In genomic region chr1:185648858-185649589, GRCh38 we compare ENCODE assay signal across 17 cellular contexts.
DNase-seq lines count a peak whose midpoint lies in the region; ATAC-seq, FAIRE-seq and TF ChIP-seq lines count a peak whose summit lies in the region.
"Had no signal": no experiment of that assay in that cellular context is flagged by ENCODE, and none has a peak within 500 bp of the region (broad histone marks: within the 10 kb centered on the region; RNA-seq: fewer than 3 reads in every experiment).

No MANE protein-coding gene starts in this region.

- no peaks in the 10 kb centered on the region for H3K36me3 ChIP-seq in HepG2 (replicated peaks in 1 of 2; ENCODE audit: control insufficient read depth in 1 of 2, insufficient read depth in 2 of 2, low read length in 2 of 2)
- H3K36me3 ChIP-seq in right lobe of liver: no peaks in the 10 kb centered on the region
- no peaks in the 10 kb centered on the region for H3K36me3 ChIP-seq in Panc1 (ENCODE audit: control insufficient read depth, insufficient read depth, low read length)
- H3K36me3 ChIP-seq in upper lobe of right lung: no peaks in the 10 kb centered on the region
- no peaks in the 10 kb centered on the region for H3K36me3 ChIP-seq in uterus
- H3K36me3 ChIP-seq: BLaER1 treated with 17β-estradiol and CSF1 and Interleukin-3, amounts not matched to agents 10 nM and 100 nM had no signal

- H2AFZ ChIP-seq in HepG2 (ENCODE audit: low read length): no peak overlapping the region

- H3K4me3 ChIP-seq in HepG2 (replicated peaks in 1 of 3; ENCODE audit: insufficient read depth in 1 of 3, low read depth in 2 of 3, low read length in 3 of 3) (no peak overlapping the region), right lobe of liver (no peak overlapping the region), Panc1 (ENCODE audit: low read depth in 2 of 2, low read length in 2 of 2) (no peak overlapping the region), upper lobe of right lung (no peak overlapping the region), uterus (no peak overlapping the region)
- H3K4me3 ChIP-seq: BLaER1 treated with 17β-estradiol and CSF1 and Interleukin-3, amounts not matched to agents 10 nM and 100 nM had no signal

- POLR2A ChIA-PET in HepG2 (lab: Yijun Ruan, JAX) (no interaction called here), Panc1 (lab: Charles Lee) (interaction anchor here (0.6 kb wide), 1 partner anchor 653 kb away, joined by 3 read pairs; no protein-coding TSS in a partner anchor)

- H3K4me1 ChIP-seq in HepG2 (ENCODE audit: insufficient read depth, low read length): peaks cover 53% of the 10 kb centered on the region
- peaks cover 0 to 19% (median 7%) of the 10 kb centered on the region in 4 donors for H3K4me1 ChIP-seq in right lobe of liver
- peaks cover 25% of the 10 kb centered on the region for H3K4me1 ChIP-seq in Panc1 (ENCODE audit: control insufficient read depth, insufficient read depth, low read length)
- peaks cover 15% of the 10 kb centered on the region for H3K4me1 ChIP-seq in upper lobe of right lung
- peaks cover 0 to 7% of the 10 kb centered on the region in 2 donors for H3K4me1 ChIP-seq in uterus
- H3K4me1 ChIP-seq: BLaER1 treated with 17β-estradiol and CSF1 and Interleukin-3, amounts not matched to agents 10 nM and 100 nM had no signal

- peaks cover 52% of the 10 kb centered on the region for H3K4me1 Mint-ChIP-seq in mesothelial cell of epicardium

- H3K9me3 ChIP-seq in HepG2 (ENCODE audit: low read length) (peaks cover 20% of the 10 kb centered on the region), right lobe of liver (no peaks in the 10 kb centered on the region), Panc1 (ENCODE audit: control insufficient read depth, insufficient read depth, low read depth, low read length) (peaks cover 5% of the 10 kb centered on the region; the same call in 1 of the 2 replicates), upper lobe of right lung (no peaks in the 10 kb centered on the region), uterus (no peaks in the 10 kb centered on the region)

- H3K9ac ChIP-seq in HepG2 (ENCODE audit: insufficient read depth, low read depth, low read length): no peak overlapping the region
- H3K9ac ChIP-seq: BLaER1 treated with 17β-estradiol and CSF1 and Interleukin-3, amounts not matched to agents 10 nM and 100 nM had no signal

- FAIRE-seq in HepG2 (lab: Jason Lieb, UNC): no peak
- FAIRE-seq: GM12892 had no signal

- H3K79me2 ChIP-seq in HepG2 (ENCODE audit: insufficient read depth, low read length): no peaks in the 10 kb centered on the region

- no TSS peak for BruUV-seq in HepG2 (replicated peaks; lab: Mats Ljungman, UMichigan)
- no TSS peak for BruUV-seq in Panc1 (replicated peaks; lab: Mats Ljungman, UMichigan)

- no peak for TF ChIP-seq POLR2A in HepG2 (IDR thresholded peaks at IDR 0.05; ENCODE audit: insufficient read depth in 1 of 2, low read depth in 2 of 2, low read length in 2 of 2)
- no peak for TF ChIP-seq POLR2A in right lobe of liver (IDR thresholded peaks at IDR 0.05)
- TF ChIP-seq POLR2A in uterus (IDR thresholded peaks at IDR 0.05): no peak

- DNase-seq in HepG2 (ENCODE audit: low spot score) (no peak), right lobe of liver (no peak), Panc1 (ENCODE audit: low read depth, low spot score) (no peak), mesothelial cell of epicardium (ENCODE audit: low spot score in 2 of 2, unreplicated experiment in 2 of 2) (no peak), upper lobe of right lung (peak; percentile 58), NCI-H1048 (lab: John Stamatoyannopoulos, UW) (no peak), uterus (no peak)
- no peak for DNase-seq in activated CD4-positive, CD25-positive, alpha-beta regulatory T cell treated with anti-CD3 and anti-CD28 coated beads, Interleukin-2, amount 50 U/mL, for 72 hours
- DNase-seq: ACHN; CD4-positive, alpha-beta memory T cell; DMS153; DMS79 treated with DMSO at 0.1 percent for 48 hours; EL; GDM1; HCEC 1CT had no signal

- H3K27me3 ChIP-seq in HepG2 (ENCODE audit: control insufficient read depth in 1 of 2, insufficient read depth in 2 of 2, low read length in 2 of 2) (no peaks in the 10 kb centered on the region), right lobe of liver (no peaks in the 10 kb centered on the region), Panc1 (ENCODE audit: control insufficient read depth, insufficient read depth, low read length) (no peaks in the 10 kb centered on the region), upper lobe of right lung (no peaks in the 10 kb centered on the region), uterus (no peaks in the 10 kb centered on the region)
- H3K27me3 ChIP-seq: BLaER1 treated with 17β-estradiol and CSF1 and Interleukin-3, amounts not matched to agents 10 nM and 100 nM had no signal

- H3K27ac Mint-ChIP-seq in mesothelial cell of epicardium: peak overlapping the region; percentile 35

- no peak overlapping the region for H3K4me2 ChIP-seq in HepG2 (ENCODE audit: low read depth, low read length)
- H3K4me2 ChIP-seq: BLaER1 treated with 17β-estradiol and CSF1 and Interleukin-3, amounts not matched to agents 10 nM and 100 nM had no signal

- CTCF ChIA-PET in HepG2 (lab: Yijun Ruan, JAX; ENCODE audit: low intra/inter-chr PET ratio, low total read pairs): no interaction called here
- CTCF ChIA-PET in Panc1 (lab: Charles Lee): no interaction called here

- in situ Hi-C loops in HepG2 (cut with HindIII; ENCODE audit: extremely low pct_ligation_motif_present, low pct_unique_long_range_greater_than_20kb) (no loop called here), Panc1 (cut with HindIII; ENCODE audit: low pct_unique_long_range_greater_than_20kb, low sequenced_read_pairs) (no loop called here)

- H3K4me3 Mint-ChIP-seq in mesothelial cell of epicardium: no peak overlapping the region

- H3K9me3 Mint-ChIP-seq in mesothelial cell of epicardium: peaks cover 12% of the 10 kb centered on the region

- H3K27ac ChIP-seq in HepG2 (ENCODE audit: extremely low read length, insufficient read depth, low read length) (no peak overlapping the region), right lobe of liver (no peak overlapping the region), Panc1 (ENCODE audit: low read length) (peak overlapping the region; percentile 79; the same call in 1 of the 2 replicates), upper lobe of right lung (no peak overlapping the region), uterus (no peak overlapping the region)
- H3K27ac ChIP-seq: BLaER1 treated with 17β-estradiol and CSF1 and Interleukin-3, amounts not matched to agents 10 nM and 100 nM had no signal

- ATAC-seq in HepG2 (no peak), right lobe of liver (no peak), Panc1 (no peak), upper lobe of right lung (no peak)

- TF ChIP-seq CTCF in HepG2 (CRISPR knock-in tag; IDR thresholded peaks at IDR 0.05) (no peak), right lobe of liver (IDR thresholded peaks at IDR 0.05) (no peak), Panc1 (IDR thresholded peaks at IDR 0.05) (no peak), mesothelial cell of epicardium (IDR thresholded peaks at IDR 0.05; ENCODE audit: unreplicated experiment) (no peak), upper lobe of right lung (IDR thresholded peaks at IDR 0.05) (no peak), uterus (IDR thresholded peaks at IDR 0.05) (no peak)

- H4K20me1 ChIP-seq in HepG2 (ENCODE audit: insufficient read depth, low read length): no peaks in the 10 kb centered on the region
- H4K20me1 ChIP-seq: BLaER1 treated with 17β-estradiol and CSF1 and Interleukin-3, amounts not matched to agents 10 nM and 100 nM had no signal

- TF ChIP-seq RAD21 in HepG2 (CRISPR knock-in tag; IDR thresholded peaks at IDR 0.05): no peak

- H3K36me3 Mint-ChIP-seq in mesothelial cell of epicardium: peaks cover 13% of the 10 kb centered on the region

- 87% methylated on average over 17 of the region's 38 CpGs for WGBS in HepG2 (ENCODE audit: low lambda C conversion rate)
- 100% methylated on average over 2 of the region's 38 CpGs for WGBS in right lobe of liver (ENCODE audit: insufficient coverage, low coverage, low lambda C conversion rate, missing lambda C conversion rate)

- TF ChIP-seq EP300 in HepG2 (IDR thresholded peaks at IDR 0.05; ENCODE audit: low read depth in 2 of 2, low read length in 2 of 2) (no peak), HepG2 (CRISPR knock-in tag; IDR thresholded peaks at IDR 0.05; ENCODE audit: borderline replicate concordance) (no peak)

- H3K27me3 Mint-ChIP-seq in mesothelial cell of epicardium (ENCODE audit: low read depth): no peaks in the 10 kb centered on the region
- H3K27me3 Mint-ChIP-seq: CD4-positive, alpha-beta memory T cell had no signal

- intact Hi-C loops in HepG2 (cut with micrococcal nuclease; ENCODE audit: unreplicated experiment) (no loop called here), right lobe of liver (cut with DNase I) (no loop called here), Panc1 (cut with micrococcal nuclease; ENCODE audit: unreplicated experiment) (no loop called here), upper lobe of right lung (cut with DNase I) (no loop called here), uterus (cut with DNase I; ENCODE audit: low total_unique reads) (no loop called here)

TF ChIP-seq in HepG2, 621 proteins besides CTCF, POLR2A, EP300 and RAD21 (continues in another document):
- no peak for TF ChIP-seq FOXM1 (CRISPR knock-in tag; IDR thresholded peaks at IDR 0.05)
- TF ChIP-seq ZNF687 (CRISPR knock-in tag; IDR thresholded peaks at IDR 0.05): peak; percentile 12; the same call in 1 of the 2 replicates
